8 cellular contexts compared by ENCODE assay signal in the genomic region with DNA sequence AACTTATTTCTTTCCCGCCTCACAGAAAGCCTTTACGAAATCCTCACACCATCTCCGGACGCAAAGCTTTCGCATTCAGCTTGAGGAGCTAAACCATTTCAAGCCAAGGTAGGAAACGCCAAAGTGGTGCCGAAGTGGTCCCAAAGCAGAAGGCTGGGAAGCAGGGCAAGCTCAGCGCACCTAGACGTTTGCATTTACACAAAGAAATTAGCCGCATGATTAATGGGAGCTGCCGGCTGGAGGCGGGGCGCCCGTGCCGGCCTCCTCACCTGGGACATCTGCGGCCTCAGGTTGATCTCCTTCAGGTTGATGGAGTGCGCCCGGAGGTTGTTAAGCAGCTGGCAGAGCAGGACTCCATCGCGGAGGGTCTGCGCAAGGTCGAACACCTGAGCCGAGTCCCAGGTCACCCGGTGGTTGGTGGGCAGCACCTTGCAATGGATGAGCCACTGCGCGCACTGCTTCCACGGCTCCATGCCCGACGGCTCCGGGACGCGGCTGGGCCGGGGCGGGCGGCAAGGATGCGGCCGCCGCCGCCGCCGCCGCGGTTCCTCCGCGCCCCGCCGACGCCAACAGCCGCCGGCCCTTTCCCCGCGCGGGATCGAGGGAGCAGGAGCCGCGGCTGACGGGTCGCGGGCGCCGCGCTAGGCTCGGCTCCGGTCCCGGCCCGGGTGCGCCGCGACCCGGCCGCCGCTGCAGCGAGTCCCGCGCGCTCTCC. TPM values are rescaled to one million over a fixed set of nuclear protein-coding genes. Genes with fewer than 3 reads are reported as not detected.
DNase-seq lines count a peak whose midpoint lies in the region; ATAC-seq, FAIRE-seq and TF ChIP-seq lines count a peak whose summit lies in the region.

No MANE protein-coding gene starts in this region.

- H2AFZ ChIP-seq in endothelial cell of umbilical vein (ENCODE audit: low read depth, low read length): peak overlapping the region; percentile 44

- H3K9me1 ChIP-seq in endothelial cell of umbilical vein (replicated peaks; ENCODE audit: control insufficient read depth, extremely low read depth, insufficient read depth, low read length): no peaks in the 10 kb centered on the region

- H3K9me3 ChIP-seq in CD4-positive, alpha-beta T cell (ENCODE audit: control insufficient read depth, low read length): no peaks in the 10 kb centered on the region
- H3K9me3 ChIP-seq in endothelial cell of umbilical vein (replicated peaks; ENCODE audit: control insufficient read depth, insufficient read depth, low read length): no peaks in the 10 kb centered on the region

- H3K36me3 Mint-ChIP-seq in CD4-positive, alpha-beta T cell (ENCODE audit: low read depth): peaks cover 15% of the 10 kb centered on the region
- H3K36me3 Mint-ChIP-seq in naive B cell (peaks cover 5 to 9% of the 10 kb centered on the region in 2 donors), type B pancreatic cell (no peaks in the 10 kb centered on the region)

- H3K4me2 ChIP-seq in endothelial cell of umbilical vein (ENCODE audit: insufficient read depth, low read length): peak overlapping the region; percentile 61

- H3K9ac ChIP-seq in endothelial cell of umbilical vein (replicated peaks; ENCODE audit: extremely low read depth, insufficient read depth, low read length): no peak overlapping the region

- no peaks in the 10 kb centered on the region for H3K9me3 Mint-ChIP-seq in CD4-positive, alpha-beta T cell
- peaks cover 0 to 5% (median 0%) of the 10 kb centered on the region in 7 donors for H3K9me3 Mint-ChIP-seq in naive B cell
- H3K9me3 Mint-ChIP-seq in type B pancreatic cell: no peaks in the 10 kb centered on the region

- no peaks in the 10 kb centered on the region for H3K27me3 Mint-ChIP-seq in CD4-positive, alpha-beta T cell
- H3K27me3 Mint-ChIP-seq in naive B cell (no peaks in the 10 kb centered on the region), type B pancreatic cell (peaks cover 37% of the 10 kb centered on the region)

- peak overlapping the region in 2 of 3 experiments; percentile 27 to 41 for H3K4me3 ChIP-seq in endothelial cell of umbilical vein (replicated peaks in 1 of 3; ENCODE audit: insufficient read depth in 1 of 3, low read depth in 1 of 3, low read length in 3 of 3)

- POLR2A ChIA-PET in CD4-positive, alpha-beta T cell (lab: Charles Lee): interaction anchor here (0.6 to 1.8 kb wide), 15 partner anchors 31 to 680 kb away, joined by 3 to 7 read pairs (median 3); a partner anchor contains a TSS
- POLR2A ChIA-PET in endothelial cell of umbilical vein (lab: Charles Lee): no interaction called here

- H4K20me1 ChIP-seq in endothelial cell of umbilical vein (replicated peaks; ENCODE audit: control insufficient read depth, extremely low read depth, insufficient read depth, low read length): no peaks in the 10 kb centered on the region

- intact Hi-C loops in CD4-positive, alpha-beta T cell (cut with DNase I, micrococcal nuclease): loop anchor here (2.0 to 5.0 kb wide), 3 partner anchors 114 to 177 kb away; no protein-coding TSS in a partner anchor
- intact Hi-C loops in endothelial cell of umbilical vein (cut with micrococcal nuclease): loop anchor here (1.0 to 10.0 kb wide), 6 partner anchors 11 to 182 kb away; no protein-coding TSS in a partner anchor

- H3K4me1 ChIP-seq in endothelial cell of umbilical vein (ENCODE audit: control insufficient read depth, extremely low read depth, insufficient read depth, low read length): peaks cover 16% of the 10 kb centered on the region

- H3K27ac Mint-ChIP-seq in CD4-positive, alpha-beta T cell: peak overlapping the region; percentile 91
- peak overlapping the region; percentile 97 to 99 (median 98) for H3K27ac Mint-ChIP-seq in naive B cell
- peak overlapping the region; percentile 29 for H3K27ac Mint-ChIP-seq in type B pancreatic cell

- no TSS peak for BruUV-seq in endothelial cell of umbilical vein (replicated peaks; lab: Mats Ljungman, UMichigan)

- H3K4me3 Mint-ChIP-seq in CD4-positive, alpha-beta T cell: peak overlapping the region; percentile 91
- H3K4me3 Mint-ChIP-seq in naive B cell (peak overlapping the region; percentile 92 to 100 (median 98)), type B pancreatic cell (peak overlapping the region; percentile 93)

- dilution Hi-C loops in endothelial cell of umbilical vein (cut with MboI; ENCODE audit: extremely low pct_ligation_motif_present, low sequenced_read_pairs): no loop called here

- H3K36me3 ChIP-seq in endothelial cell of umbilical vein (ENCODE audit: control insufficient read depth in 2 of 2, extremely low read depth in 1 of 2, insufficient read depth in 2 of 2, low read length in 2 of 2): no peaks in the 10 kb centered on the region

- no peak overlapping the region for H3K27ac ChIP-seq in CD4-positive, alpha-beta T cell (ENCODE audit: low read depth, low read length)
- H3K27ac ChIP-seq in endothelial cell of umbilical vein (ENCODE audit: insufficient read depth, low read depth, low read length): no peak overlapping the region

- H3K79me2 ChIP-seq in endothelial cell of umbilical vein (ENCODE audit: control insufficient read depth, insufficient read depth, low read length): no peaks in the 10 kb centered on the region

- FAIRE-seq in endothelial cell of umbilical vein (lab: Jason Lieb, UNC): peak; percentile 77
- FAIRE-seq in RCC 7860 (lab: Jason Lieb, UNC): no peak

- CTCF ChIA-PET in CD4-positive, alpha-beta T cell (lab: Charles Lee): no interaction called here
- CTCF ChIA-PET in endothelial cell of umbilical vein (lab: Charles Lee): interaction anchor here (1.0 to 3.2 kb wide), 3 partner anchors 8 to 181 kb away, joined by 4 to 28 read pairs (median 8); no protein-coding TSS in a partner anchor

- peak; percentile 10 for ATAC-seq in CD4-positive, alpha-beta T cell (ENCODE audit: poor library complexity)
- ATAC-seq in HG02885 (IDR thresholded peaks at IDR 0.05; ENCODE audit: poor library complexity, unreplicated experiment): peak; percentile 5
- ATAC-seq in naive B cell (ENCODE audit: low read depth in 2 of 2): peak; percentile 8 to 9

- TF ChIP-seq CTCF in CD4-positive, alpha-beta T cell (IDR thresholded peaks at IDR 0.05): no peak
- TF ChIP-seq CTCF in endothelial cell of umbilical vein (IDR thresholded peaks at IDR 0.05; ENCODE audit: extremely low read depth in 1 of 2, insufficient read depth in 1 of 2, low read depth in 1 of 2, low read length in 2 of 2): no peak
- no peak for TF ChIP-seq CTCF in type B pancreatic cell (conservative IDR thresholded peaks at IDR 0.05)

- TF ChIP-seq POLR2A in endothelial cell of umbilical vein (IDR thresholded peaks at IDR 0.05; ENCODE audit: low read depth, low read length): no peak

- H3K27me3 ChIP-seq in CD4-positive, alpha-beta T cell (ENCODE audit: control insufficient read depth, insufficient read depth, low read length): no peaks in the 10 kb centered on the region
- peaks cover 25 to 27% of the 10 kb centered on the region in 2 experiments for H3K27me3 ChIP-seq in endothelial cell of umbilical vein (ENCODE audit: control insufficient read depth in 2 of 2, insufficient read depth in 2 of 2, low read length in 2 of 2)

- H3K4me1 Mint-ChIP-seq in CD4-positive, alpha-beta T cell (ENCODE audit: low read depth): peaks cover 29% of the 10 kb centered on the region
- H3K4me1 Mint-ChIP-seq in naive B cell (peaks cover 33 to 69% (median 42%) of the 10 kb centered on the region in 3 donors), type B pancreatic cell (ENCODE audit: unreplicated experiment) (peaks cover 16% of the 10 kb centered on the region)

- peak in 4 of 10 experiments; percentile 9 to 39 (median 14) for DNase-seq in CD4-positive, alpha-beta T cell
- DNase-seq in activated CD4-positive, alpha-beta T cell treated with anti-CD3 and anti-CD28 coated beads, Interleukin-2, amount 50 U/mL, for 24 hours (ENCODE audit: low read depth in 1 of 2, low spot score in 1 of 2): peak; percentile 11 to 13
- DNase-seq in endothelial cell of umbilical vein (ENCODE audit: low read depth, low spot score) (peak; percentile 7), naive B cell (no peak), type B pancreatic cell (ENCODE audit: extremely low spot score, unreplicated experiment) (no peak), RCC 7860 (ENCODE audit: low spot score) (no peak), OCI-M2 (lab: John Stamatoyannopoulos, UW; ENCODE audit: unreplicated experiment) (no peak)

TF ChIP-seq in endothelial cell of umbilical vein, 7 proteins besides CTCF, POLR2A, EP300 and RAD21:
- TF ChIP-seq POLR2AphosphoS5 (IDR thresholded peaks at IDR 0.05; ENCODE audit: insufficient read depth, low read depth, low read length) (no peak), EZH2 (IDR thresholded peaks at IDR 0.05; ENCODE audit: borderline replicate concordance, low read depth, low read length, severe bottlenecking) (peak; percentile 62)

RNA-seq across cellular contexts. Expression of a gene that starts 0.4 kb away (rescaled TPM):
- total RNA-seq in CD4-positive, alpha-beta T cell: 1 to 10 TPM; 5.5 to 5.6 TPM
- 1.5 and 2.1 TPM in 2 replicates for total RNA-seq in endothelial cell of umbilical vein
- 0.10 and 0.18 TPM in 2 replicates for polyA plus RNA-seq in endothelial cell of umbilical vein
- polyA plus RNA-seq in endothelial cell of umbilical vein (2011; cell fraction: cytosol; rRNA removed): 0.06 and 0.09 TPM in 2 replicates
- polyA plus RNA-seq in endothelial cell of umbilical vein (2011; cell fraction: nucleus; rRNA removed): 0.20 and 0.29 TPM in 2 replicates
- polyA plus RNA-seq in endothelial cell of umbilical vein (2012): 0.20 and 0.24 TPM in 2 replicates
- polyA minus RNA-seq in endothelial cell of umbilical vein: 0.19 and 0.64 TPM in 2 replicates
- 6.3 TPM for polyA minus RNA-seq in endothelial cell of umbilical vein (2011; cell fraction: cytosol; rRNA and poly(A)+ RNA removed)
- polyA minus RNA-seq in endothelial cell of umbilical vein (2011; cell fraction: nucleus; rRNA and poly(A)+ RNA removed): 0.87 TPM in 2 replicates
- polyA plus RNA-seq in naive B cell (ENCODE audit: low read depth in 6 of 6): 10 to 100 TPM; 24.8 to 45.9 (median 33.6) TPM
- 10.0 and 12.3 TPM in 2 replicates for total RNA-seq in type B pancreatic cell (ENCODE audit: low replicate concordance)

Comparison
In these comparisons a context has a peak if more than half of its experiments do, and no peak if none do; other contexts are left out.
1. DNase-seq: peak in activated CD4-positive, alpha-beta T cell treated with anti-CD3 and anti-CD28 coated beads, Interleukin-2, amount 50 U/mL, for 24 hours (2 of 2) and endothelial cell of umbilical vein (single experiment); none in naive B cell (single experiment), type B pancreatic cell (single experiment), RCC 7860 (single experiment) and OCI-M2 (single experiment).
2. H3K27ac Mint-ChIP-seq: peak in every context shown above with its lines; median percentile 98 in naive B cell; 91 in CD4-positive, alpha-beta T cell; 29 in type B pancreatic cell.
3. Peak in every context shown above with its lines, with median percentiles within 50 percentile points of each other: ATAC-seq and H3K4me3 Mint-ChIP-seq.